Comparison of ENCODE assay signal across 8 cellular contexts in the genomic region with DNA sequence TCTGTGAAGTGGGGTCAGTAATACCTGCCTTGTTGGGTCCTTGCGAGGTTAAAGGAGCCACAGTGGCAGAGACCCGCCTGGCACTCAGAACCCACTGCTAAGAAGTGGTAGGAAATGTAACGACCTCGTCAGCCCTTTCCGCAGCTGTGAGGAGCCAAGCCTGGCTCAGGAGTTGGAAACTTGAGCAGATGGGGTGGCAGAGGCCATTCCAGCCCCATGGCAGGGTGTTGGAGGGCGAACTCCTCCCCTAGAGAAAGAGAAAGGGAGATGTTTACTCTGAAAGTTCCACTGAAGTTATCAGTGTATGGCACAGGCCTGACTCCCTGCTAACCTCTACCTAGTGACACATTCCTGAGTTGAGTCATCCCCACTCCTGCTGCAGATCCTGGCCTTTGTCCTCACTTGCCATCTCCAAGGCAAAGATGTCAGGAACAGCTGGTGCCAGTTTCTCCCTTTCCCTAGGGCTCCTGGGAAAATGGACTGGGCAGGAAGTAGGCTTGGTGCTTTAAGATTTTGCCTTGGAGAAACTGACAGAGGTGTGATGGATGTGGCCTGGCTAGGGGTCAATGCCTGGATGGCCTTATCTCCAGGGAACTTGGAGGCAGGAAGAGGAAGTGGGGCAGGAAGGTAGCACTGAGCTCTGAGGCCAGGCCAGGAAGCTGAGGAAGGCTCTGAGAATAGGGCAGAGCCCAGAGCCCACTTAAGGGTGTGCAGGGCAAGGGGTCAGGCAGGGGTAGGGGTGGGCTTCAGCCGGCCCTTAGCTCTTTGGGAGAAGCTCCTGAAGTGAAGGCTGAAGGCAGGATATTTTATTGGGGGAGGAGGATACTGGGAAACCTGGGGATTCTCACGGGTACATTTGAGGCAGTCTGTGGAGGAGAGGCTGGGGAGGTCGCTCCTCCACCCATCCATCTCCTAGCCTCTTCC. TPM values are rescaled to one million over a fixed set of nuclear protein-coding genes. Genes with fewer than 3 reads are reported as not detected.
A peak's percentile ranks its signal among the peaks of the same experiment; 100 is the strongest.
DNase-seq lines count a peak whose midpoint lies in the region; ATAC-seq lines count a peak whose summit lies in the region.

No MANE protein-coding gene starts in this region.

- peak; percentile 50 for ATAC-seq in GM19023 (IDR thresholded peaks at IDR 0.05; ENCODE audit: unreplicated experiment)
- peak; percentile 52 for ATAC-seq in Right ventricle myocardium superior (ENCODE audit: poor library complexity)

- DNase-seq in AG08396 (ENCODE audit: low spot score) (peak; percentile 79), HS-5 (ENCODE audit: low read depth) (peak; percentile 89), Right ventricle myocardium superior (no peak), NCI-H1930 (lab: John Stamatoyannopoulos, UW) (no peak), inferior parietal cortex (ENCODE audit: extremely low spot score) (no peak)
- DNase-seq in activated naive CD4-positive, alpha-beta T cell treated with Interleukin-2 at 50 U/mL for 16 hours, result peak; percentile 24

- peak overlapping the region; percentile 75 for H3K4me3 ChIP-seq in rectal smooth muscle tissue (ENCODE audit: low read length)

- H3K4me1 ChIP-seq in rectal smooth muscle tissue (ENCODE audit: control insufficient read depth, insufficient read depth, low read length), result peaks cover 11% of the 10 kb centered on the region

- intact Hi-C loops in Right ventricle myocardium superior (cut with DNase I), result no loop called here

- peaks cover 2% of the 10 kb centered on the region for H3K36me3 ChIP-seq in rectal smooth muscle tissue (ENCODE audit: control insufficient read depth, insufficient read depth, low read length)

- H3K27ac ChIP-seq in rectal smooth muscle tissue (ENCODE audit: low read depth, low read length), result peak overlapping the region; percentile 88

- peak overlapping the region; percentile 61 for H3K9ac ChIP-seq in rectal smooth muscle tissue (ENCODE audit: low read length)

- no peaks in the 10 kb centered on the region for H3K27me3 ChIP-seq in rectal smooth muscle tissue (ENCODE audit: control insufficient read depth, insufficient read depth, low read length)

RNA-seq across cellular contexts. Expression of a gene that starts 0.9 kb away (rescaled TPM):
- total RNA-seq in Right ventricle myocardium superior, result 56.3 TPM

RNA-seq across cellular contexts. Expression of a gene that starts 7.7 kb away (rescaled TPM):
- total RNA-seq in Right ventricle myocardium superior, result 16.9 TPM

RNA-seq across cellular contexts. Expression of a gene that starts 10.4 kb away (rescaled TPM):
- total RNA-seq in Right ventricle myocardium superior, result 74.5 TPM

RNA-seq across cellular contexts. Expression of a gene that starts 17.4 kb away (rescaled TPM):
- 9.5 TPM for total RNA-seq in Right ventricle myocardium superior

RNA-seq across cellular contexts. Expression of a gene that starts 23.8 kb away (rescaled TPM):
- 25.1 TPM for total RNA-seq in Right ventricle myocardium superior

Comparison
In these comparisons a context has a peak if more than half of its experiments do, and no peak if none do; other contexts are left out.
1. DNase-seq: peak in AG08396 (single experiment), HS-5 (single experiment) and activated naive CD4-positive, alpha-beta T cell treated with Interleukin-2 at 50 U/mL for 16 hours (single experiment); none in Right ventricle myocardium superior (single experiment), NCI-H1930 (0 of 2) and inferior parietal cortex (single experiment).